1 cellular context compared by ENCODE assay signal in genomic region chr16:15592324-15592723, GRCh38.
TF ChIP-seq lines count a peak whose summit lies in the region.

No MANE protein-coding gene starts in this region.

TF ChIP-seq in HepG2, 621 proteins besides CTCF, POLR2A, EP300 and RAD21 (continued from another document):
- TF ChIP-seq MXD3 (CRISPR knock-in tag; IDR thresholded peaks at IDR 0.05) (0 out of 2 replicates have a peak, but pooled peaks have one; percentile 37), ZBTB38 (CRISPR knock-in tag; IDR thresholded peaks at IDR 0.05) (peak; percentile 86), U2AF2 (IDR thresholded peaks at IDR 0.05; ENCODE audit: low read depth, low read length) (no peak), SPEN (CRISPR knock-in tag; IDR thresholded peaks at IDR 0.05; ENCODE audit: low read depth) (0 out of 2 replicates have a peak, but pooled peaks have one; percentile 24), KLF9 (CRISPR knock-in tag; IDR thresholded peaks at IDR 0.05; ENCODE audit: low read depth) (no peak), ZNF687 (CRISPR knock-in tag; IDR thresholded peaks at IDR 0.05) (peak; percentile 77)
TF ChIP-seq in HepG2: peak in this region for 6.
